Comparison of ENCODE assay signal across 8 cellular contexts in the genomic region with DNA sequence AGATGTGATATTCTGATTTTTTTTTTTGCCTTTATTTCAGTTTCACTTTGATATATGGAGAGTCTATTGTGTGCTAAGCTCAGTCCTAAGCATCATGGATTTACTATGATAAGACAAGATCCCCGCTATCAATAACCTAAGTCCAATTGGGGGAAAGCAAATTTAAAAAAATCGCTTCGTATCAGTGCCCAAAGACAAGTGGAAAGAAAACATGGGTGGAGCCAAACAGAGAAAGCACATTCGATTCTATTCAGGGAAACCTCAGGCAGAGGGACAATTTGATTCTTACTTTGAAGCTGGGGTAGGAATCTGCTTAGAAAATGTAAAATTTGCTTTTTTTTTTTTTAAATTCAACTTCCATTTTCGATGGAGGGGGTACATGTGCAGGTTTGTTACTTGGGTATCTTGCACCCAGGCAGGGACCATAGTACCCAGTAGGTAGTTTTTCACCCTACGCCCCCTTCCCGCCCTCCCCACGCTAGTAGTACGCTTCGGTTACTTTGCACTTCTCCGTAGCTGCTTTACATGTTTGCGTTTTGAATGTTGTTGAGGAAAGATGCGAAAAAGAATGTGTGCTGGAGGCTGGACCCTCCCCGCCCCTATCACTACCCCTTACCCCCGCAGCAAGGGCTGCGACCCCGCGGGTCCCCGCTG. TPM values are rescaled to one million over a fixed set of nuclear protein-coding genes. Genes with fewer than 3 reads are reported as not detected.
DNase-seq lines count a peak whose midpoint lies in the region; ATAC-seq, FAIRE-seq and TF ChIP-seq lines count a peak whose summit lies in the region.

No MANE protein-coding gene starts in this region.

- no peak for DNase-seq in activated naive CD4-positive, alpha-beta T cell treated with anti-CD3 and anti-CD28 coated beads, Interleukin-2, amount 50 U/mL, for 16 hours
- DNase-seq in activated naive CD8-positive, alpha-beta T cell treated with anti-CD3 and anti-CD28 coated beads, Interleukin-2, amount 50 U/mL, for 24 hours = no peak
- DNase-seq in right lobe of liver (no peak), type B pancreatic cell (ENCODE audit: extremely low spot score, unreplicated experiment) (no peak), NCI-H1930 (lab: John Stamatoyannopoulos, UW) (no peak), HTR-8/SVneo (ENCODE audit: insufficient read length, low spot score) (no peak)
- DNase-seq in stimulated activated naive CD4-positive, alpha-beta T cell treated with Interleukin-2 at 50 U/mL for 16 hours (lab: John Stamatoyannopoulos, UW) = no peak

- H3K4me1 Mint-ChIP-seq in activated naive CD4-positive, alpha-beta T cell treated with anti-CD3 and anti-CD28 coated beads, Interleukin-2, amount 50 U/mL, for 24 hours = peaks cover 16% of the 10 kb centered on the region
- peaks cover 12% of the 10 kb centered on the region for H3K4me1 Mint-ChIP-seq in activated naive CD8-positive, alpha-beta T cell treated with anti-CD3 and anti-CD28 coated beads, Interleukin-2, amount 50 U/mL, for 24 hours
- H3K4me1 Mint-ChIP-seq in type B pancreatic cell (ENCODE audit: unreplicated experiment) = peaks cover 30% of the 10 kb centered on the region

- no peak for FAIRE-seq in HTR-8/SVneo (lab: Jason Lieb, UNC)

- H3K4me3 ChIP-seq in right lobe of liver = peak overlapping the region; percentile 13 to 40 (median 32)

- TF ChIP-seq CTCF in right lobe of liver (IDR thresholded peaks at IDR 0.05) = no peak
- no peak for TF ChIP-seq CTCF in type B pancreatic cell (conservative IDR thresholded peaks at IDR 0.05)

- H3K9me3 ChIP-seq in right lobe of liver = peaks cover 0 to 3% (median 0%) of the 10 kb centered on the region in 4 donors

- no peaks in the 10 kb centered on the region for H3K36me3 ChIP-seq in right lobe of liver

- peaks cover 29% of the 10 kb centered on the region for H3K27me3 Mint-ChIP-seq in activated naive CD4-positive, alpha-beta T cell treated with anti-CD3 and anti-CD28 coated beads, Interleukin-2, amount 50 U/mL, for 24 hours
- peaks cover 36% of the 10 kb centered on the region for H3K27me3 Mint-ChIP-seq in activated naive CD8-positive, alpha-beta T cell treated with anti-CD3 and anti-CD28 coated beads, Interleukin-2, amount 50 U/mL, for 24 hours
- H3K27me3 Mint-ChIP-seq in type B pancreatic cell = peaks cover 35% of the 10 kb centered on the region

- H3K27ac Mint-ChIP-seq in activated naive CD4-positive, alpha-beta T cell treated with anti-CD3 and anti-CD28 coated beads, Interleukin-2, amount 50 U/mL, for 24 hours = no peak overlapping the region
- H3K27ac Mint-ChIP-seq in activated naive CD8-positive, alpha-beta T cell treated with anti-CD3 and anti-CD28 coated beads, Interleukin-2, amount 50 U/mL, for 24 hours = no peak overlapping the region
- peak overlapping the region; percentile 49 for H3K27ac Mint-ChIP-seq in type B pancreatic cell

- WGBS in right lobe of liver (ENCODE audit: insufficient coverage, low coverage, low lambda C conversion rate, missing lambda C conversion rate) = 18% methylated on average over 14 of the region's 19 CpGs

- intact Hi-C loops in right lobe of liver (cut with DNase I) = no loop called here

- no peaks in the 10 kb centered on the region for H3K9me3 Mint-ChIP-seq in activated naive CD4-positive, alpha-beta T cell treated with anti-CD3 and anti-CD28 coated beads, Interleukin-2, amount 50 U/mL, for 24 hours
- no peaks in the 10 kb centered on the region for H3K9me3 Mint-ChIP-seq in activated naive CD8-positive, alpha-beta T cell treated with anti-CD3 and anti-CD28 coated beads, Interleukin-2, amount 50 U/mL, for 24 hours
- peaks cover 3% of the 10 kb centered on the region for H3K9me3 Mint-ChIP-seq in type B pancreatic cell

- peaks cover 0 to 10% (median 4%) of the 10 kb centered on the region in 4 donors for H3K4me1 ChIP-seq in right lobe of liver

- TF ChIP-seq POLR2A in right lobe of liver (IDR thresholded peaks at IDR 0.05) = no peak

- no peak for ATAC-seq in activated naive CD8-positive, alpha-beta T cell treated with anti-CD3 and anti-CD28 coated beads, Interleukin-2, amount 50 U/mL, for 24 hours
- peak in 2 of 4 donors; percentile 21 to 26 for ATAC-seq in right lobe of liver

- H3K27me3 ChIP-seq in right lobe of liver = no peaks in the 10 kb centered on the region

- no peaks in the 10 kb centered on the region for H3K36me3 Mint-ChIP-seq in activated naive CD4-positive, alpha-beta T cell treated with anti-CD3 and anti-CD28 coated beads, Interleukin-2, amount 50 U/mL, for 24 hours
- H3K36me3 Mint-ChIP-seq in activated naive CD8-positive, alpha-beta T cell treated with anti-CD3 and anti-CD28 coated beads, Interleukin-2, amount 50 U/mL, for 24 hours (ENCODE audit: low read depth) = peaks cover 4% of the 10 kb centered on the region
- peaks cover 8% of the 10 kb centered on the region for H3K36me3 Mint-ChIP-seq in type B pancreatic cell

- H3K27ac ChIP-seq in right lobe of liver = no peak overlapping the region

- peak overlapping the region; percentile 82 for H3K4me3 Mint-ChIP-seq in activated naive CD4-positive, alpha-beta T cell treated with anti-CD3 and anti-CD28 coated beads, Interleukin-2, amount 50 U/mL, for 24 hours
- peak overlapping the region; percentile 69 for H3K4me3 Mint-ChIP-seq in activated naive CD8-positive, alpha-beta T cell treated with anti-CD3 and anti-CD28 coated beads, Interleukin-2, amount 50 U/mL, for 24 hours
- peak overlapping the region; percentile 81 for H3K4me3 Mint-ChIP-seq in type B pancreatic cell

RNA-seq across cellular contexts. Expression of a gene that starts 12.4 kb away (rescaled TPM):
- total RNA-seq in right lobe of liver = 1 to 10 TPM in 1 of 6 experiments, under 1 TPM in 5; 0.07 to 1.1 (median 0.34) TPM
- 20.4 and 38.9 TPM in 2 replicates for total RNA-seq in type B pancreatic cell (ENCODE audit: low replicate concordance)

Comparison
In these comparisons a context has a peak if more than half of its experiments do, and no peak if none do; other contexts are left out.
1. RNA of a gene that starts 12.4 kb away (total RNA-seq): 20.4 to 38.9 TPM in type B pancreatic cell; 0.07 to 1.1 TPM in right lobe of liver; every median in the first group is over 10 times any median in the second.
2. Peak in every context shown above with its lines, with median percentiles within 50 percentile points of each other: H3K4me3 Mint-ChIP-seq.